In the genomic region with DNA sequence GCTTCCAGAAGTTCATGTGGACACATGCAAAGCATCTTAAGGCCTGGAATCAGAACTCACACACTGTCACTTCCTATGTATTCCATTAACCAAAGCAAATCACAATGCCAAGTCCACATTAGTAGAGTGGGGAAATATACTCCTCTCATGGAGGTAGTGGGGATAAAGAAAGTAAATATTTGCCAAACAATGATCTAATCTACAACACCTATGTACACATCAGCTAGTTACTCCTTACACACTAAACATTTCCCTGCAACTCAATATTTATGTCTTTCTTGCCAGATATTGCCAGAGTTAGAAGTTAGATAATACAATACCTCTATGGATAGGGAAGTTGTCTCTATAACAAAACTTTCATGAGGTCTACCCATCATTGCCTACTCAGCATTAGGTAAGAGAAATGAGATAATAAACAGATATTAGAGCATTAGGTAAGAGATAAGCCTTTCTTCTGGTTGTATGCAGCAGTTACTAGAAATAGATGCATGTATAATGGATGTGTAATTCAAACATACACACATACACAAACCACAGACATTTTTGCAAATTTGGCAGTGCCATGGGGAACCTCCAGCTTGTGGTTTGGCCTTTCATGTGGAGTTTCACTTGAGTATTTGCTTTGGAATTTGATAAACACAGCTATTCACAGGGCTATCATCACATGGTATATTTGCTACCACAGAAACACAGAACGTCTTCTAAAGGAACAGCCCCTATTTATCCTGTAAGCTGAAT, we compare ENCODE assay signal across 12 cellular contexts.
DNase-seq lines count a peak whose midpoint lies in the region; ATAC-seq and TF ChIP-seq lines count a peak whose summit lies in the region.
"Had no signal": no experiment of that assay in that cellular context is flagged by ENCODE, and none has a peak within 500 bp of the region (broad histone marks: within the 10 kb centered on the region; RNA-seq: fewer than 3 reads in every experiment).

No MANE protein-coding gene starts in this region.

- DNase-seq in GM04504 (ENCODE audit: low read depth) = peak; percentile 78
- DNase-seq in NCI-H69 (lab: John Stamatoyannopoulos, UW) = peak; percentile 63
- peak; percentile 92 for DNase-seq in dedifferentiated amniotic fluid mesenchymal stem cell (ENCODE audit: extremely low spot score)
- DNase-seq in skeletal muscle cell (ENCODE audit: low read depth) = peak; percentile 96
- DNase-seq in stimulated activated naive CD8-positive, alpha-beta T cell treated with anti-CD3 and anti-CD28 coated beads, Interleukin-15, amount 100 ng/mL, for 72 hours = no peak
- DNase-seq in SIG-M5 (lab: John Stamatoyannopoulos, UW) = no peak
- DNase-seq in heart left ventricle = no peak
- DNase-seq: NCI-H1105 treated with DMSO at 0.1 percent for 48 hours; stimulated activated CD4-positive, alpha-beta T cell treated with anti-CD3 and anti-CD28 coated beads, Interleukin-2, amount 100 ng/mL, for 48 hours had no signal

- H3K9me3 ChIP-seq in heart left ventricle = no peaks in the 10 kb centered on the region

- TF ChIP-seq CTCF in heart left ventricle (IDR thresholded peaks at IDR 0.05) = no peak

- no peak for ATAC-seq in stimulated activated naive CD8-positive, alpha-beta T cell treated with anti-CD3 and anti-CD28 coated beads, Interleukin-15, amount 100 ng/mL, for 72 hours
- ATAC-seq in HG03439 (IDR thresholded peaks at IDR 0.05; ENCODE audit: unreplicated experiment) (no peak), heart left ventricle (no peak)

- H3K27ac Mint-ChIP-seq in stimulated activated naive CD8-positive, alpha-beta T cell treated with anti-CD3 and anti-CD28 coated beads, Interleukin-15, amount 100 ng/mL, for 72 hours = no peak overlapping the region

- H3K36me3 ChIP-seq in heart left ventricle = no peaks in the 10 kb centered on the region
- H3K36me3 ChIP-seq: cardiac muscle cell had no signal

- H3K4me1 Mint-ChIP-seq in stimulated activated naive CD8-positive, alpha-beta T cell treated with anti-CD3 and anti-CD28 coated beads, Interleukin-15, amount 100 ng/mL, for 72 hours = no peaks in the 10 kb centered on the region

- H3K4me1 ChIP-seq in heart left ventricle = no peaks in the 10 kb centered on the region

- 50 to 68% (median 57%) methylated on average over 1 of the region's 1 CpG for WGBS in heart left ventricle, 4 donors

- no peaks in the 10 kb centered on the region for H3K27me3 Mint-ChIP-seq in stimulated activated naive CD8-positive, alpha-beta T cell treated with anti-CD3 and anti-CD28 coated beads, Interleukin-15, amount 100 ng/mL, for 72 hours

- H3K9me3 Mint-ChIP-seq in stimulated activated naive CD8-positive, alpha-beta T cell treated with anti-CD3 and anti-CD28 coated beads, Interleukin-15, amount 100 ng/mL, for 72 hours = no peaks in the 10 kb centered on the region

- H3K27ac ChIP-seq in heart left ventricle = no peak overlapping the region
- H3K27ac ChIP-seq: cardiac muscle cell, SK-N-MC had no signal

- H3K4me3 ChIP-seq in skeletal muscle cell (ENCODE audit: low read depth, low read length) (no peak overlapping the region), heart left ventricle (no peak overlapping the region)
- H3K4me3 ChIP-seq: cardiac muscle cell, SK-N-MC had no signal

- intact Hi-C loops in heart left ventricle (cut with DNase I) = no loop called here

- H3K4me3 Mint-ChIP-seq in stimulated activated naive CD8-positive, alpha-beta T cell treated with anti-CD3 and anti-CD28 coated beads, Interleukin-15, amount 100 ng/mL, for 72 hours = no peak overlapping the region

- no peak for TF ChIP-seq POLR2A in heart left ventricle (IDR thresholded peaks at IDR 0.05)

- no peaks in the 10 kb centered on the region for H3K27me3 ChIP-seq in heart left ventricle

Comparison
In these comparisons a context has a peak if more than half of its experiments do, and no peak if none do; other contexts are left out.
1. DNase-seq: peak in GM04504 (single experiment), NCI-H69 (single experiment), dedifferentiated amniotic fluid mesenchymal stem cell (single experiment) and skeletal muscle cell (single experiment); none in stimulated activated naive CD8-positive, alpha-beta T cell treated with anti-CD3 and anti-CD28 coated beads, Interleukin-15, amount 100 ng/mL, for 72 hours (0 of 2), SIG-M5 (single experiment) and heart left ventricle (0 of 5).